ENCODE assay signal across 31 cellular contexts in genomic region chr22:44839061-44839460, GRCh38.
"Had no signal": no experiment of that assay in that cellular context is flagged by ENCODE, and none has a peak within 500 bp of the region (broad histone marks: within the 10 kb centered on the region; RNA-seq: fewer than 3 reads in every experiment).

No MANE protein-coding gene starts in this region.

- H3K27ac Mint-ChIP-seq: activated CD4-positive, alpha-beta T cell treated with anti-CD3 and anti-CD28 coated beads, Interleukin-2, amount 10 ng/mL, durations not matched to agents 7 days and 5 days; activated CD8-positive, alpha-beta T cell treated with anti-CD3 and anti-CD28 coated beads, Interleukin-2, amount 10 ng/mL, durations not matched to agents 7 days and 5 days; activated naive CD4-positive, alpha-beta T cell treated with anti-CD3 and anti-CD28 coated beads, Interleukin-2, amount 50 U/mL, for 24 hours; activated naive CD8-positive, alpha-beta T cell treated with anti-CD3 and anti-CD28 coated beads, Interleukin-2, amount 10 ng/mL, durations not matched to agents 7 days and 5 days; activated T-cell treated with anti-CD3 and anti-CD28 coated beads, Interleukin-2, amount 50 U/mL, for 24 hours; activated T-helper 2 cell treated with anti-CD3 and anti-CD28 coated beads, Interferon-gamma antibody, Interleukin-2, Interleukin-4, amounts not matched to agents 10 μg/mL and 5 μg/mL and 100 μg/mL, durations not matched to agents 14 hours and 24 hours and 36 hours; T-helper 1 cell treated with Interleukin-12 subunit alpha and Interleukin-12 subunit beta and Interleukin-4 antibody, amounts not matched to agents 30 μg/mL and 1 μg/mL, for 36 hours; T-helper 2 cell treated with Interferon-gamma antibody and Interleukin-4, amounts not matched to agents 5 μg/mL and 100 μg/mL, for 36 hours had no signal

- H3K27me3 ChIP-seq: ascending aorta, cardiac muscle cell, MG63, Peyer's patch had no signal

- H3K36me3 Mint-ChIP-seq: activated naive CD4-positive, alpha-beta T cell treated with anti-CD3 and anti-CD28 coated beads, Interleukin-2, amount 50 U/mL, for 24 hours; activated naive CD8-positive, alpha-beta T cell treated with anti-CD3 and anti-CD28 coated beads, Interleukin-2, amount 10 ng/mL, durations not matched to agents 7 days and 5 days had no signal

- H3K27ac ChIP-seq: ascending aorta, cardiac muscle cell, Peyer's patch had no signal

- H3K9me3 ChIP-seq: Peyer's patch had no signal

- H3K4me1 Mint-ChIP-seq: activated CD4-positive, alpha-beta T cell treated with anti-CD3 and anti-CD28 coated beads, Interleukin-2, amount 10 ng/mL, durations not matched to agents 7 days and 5 days; activated naive CD4-positive, alpha-beta T cell treated with anti-CD3 and anti-CD28 coated beads, Interleukin-2, amount 50 U/mL, for 24 hours; activated naive CD8-positive, alpha-beta T cell treated with anti-CD3 and anti-CD28 coated beads, Interleukin-2, amount 10 ng/mL, durations not matched to agents 7 days and 5 days; central memory CD8-positive, alpha-beta T cell had no signal

- ATAC-seq: activated CD8-positive, alpha-beta T cell treated with anti-CD3 and anti-CD28 coated beads, Interleukin-2, amount 10 ng/mL, durations not matched to agents 7 days and 5 days; PC-3 had no signal

- H3K4me3 ChIP-seq: ascending aorta, cardiac muscle cell, MG63, Peyer's patch had no signal

- H3K36me3 ChIP-seq: ascending aorta, cardiac muscle cell, MG63, Peyer's patch had no signal

- DNase-seq: activated CD4-positive, alpha-beta T cell treated with anti-CD3 and anti-CD28 coated beads, Interleukin-2, amount 10 ng/mL, durations not matched to agents 7 days and 5 days; activated CD4-positive, alpha-beta T cell treated with anti-CD3 and anti-CD28 coated beads, Interleukin-2, amount 50 U/mL, for 48 hours; activated CD8-positive, alpha-beta T cell treated with anti-CD3 and anti-CD28 coated beads, Interleukin-2, amount 10 ng/mL, durations not matched to agents 7 days and 5 days; activated gamma-delta T cell; activated naive CD4-positive, alpha-beta T cell treated with Interleukin-2 at 50 U/mL for 16 hours; activated naive CD8-positive, alpha-beta T cell treated with anti-CD3 and anti-CD28 coated beads, Interleukin-2, amount 10 ng/mL, durations not matched to agents 7 days and 5 days; activated T-cell treated with anti-CD3 and anti-CD28 coated beads, Interleukin-2, amount 50 U/mL, for 24 hours; amygdala; Kasumi-1; MG63; NCI-H1048; NCI-H1105 treated with DMSO at 0.1 percent for 48 hours; NCI-H1436; NCI-H1930; NCI-H2081 treated with DMSO at 0.1 percent for 48 hours; NCI-H226; NCI-H446 treated with DMSO at 0.1 percent for 48 hours; NCI-H69; NK-92 treated with Interleukin-12 subunit alpha and Interleukin-12 subunit beta, amount 100 ng/mL, for 24 hours; PC-3; Peyer's patch; RPMI8226; SIG-M5; SW 1271 had no signal

- H3K4me3 Mint-ChIP-seq: activated CD4-positive, alpha-beta T cell treated with anti-CD3 and anti-CD28 coated beads, Interleukin-2, amount 10 ng/mL, durations not matched to agents 7 days and 5 days; activated CD8-positive, alpha-beta T cell treated with anti-CD3 and anti-CD28 coated beads, Interleukin-2, amount 10 ng/mL, durations not matched to agents 7 days and 5 days; activated naive CD4-positive, alpha-beta T cell treated with anti-CD3 and anti-CD28 coated beads, Interleukin-2, amount 50 U/mL, for 24 hours; activated naive CD8-positive, alpha-beta T cell treated with anti-CD3 and anti-CD28 coated beads, Interleukin-2, amount 10 ng/mL, durations not matched to agents 7 days and 5 days; activated T-cell treated with anti-CD3 and anti-CD28 coated beads, Interleukin-2, amount 50 U/mL, for 24 hours; central memory CD8-positive, alpha-beta T cell; T-helper 1 cell treated with Interleukin-12 subunit alpha and Interleukin-12 subunit beta and Interleukin-4 antibody, amounts not matched to agents 30 μg/mL and 1 μg/mL, for 36 hours; T-helper 2 cell treated with Interferon-gamma antibody and Interleukin-4, amounts not matched to agents 5 μg/mL and 100 μg/mL, for 36 hours had no signal

- H3K4me1 ChIP-seq: ascending aorta, Peyer's patch had no signal
